ENCODE assay signal across 8 cellular contexts in the genomic region with DNA sequence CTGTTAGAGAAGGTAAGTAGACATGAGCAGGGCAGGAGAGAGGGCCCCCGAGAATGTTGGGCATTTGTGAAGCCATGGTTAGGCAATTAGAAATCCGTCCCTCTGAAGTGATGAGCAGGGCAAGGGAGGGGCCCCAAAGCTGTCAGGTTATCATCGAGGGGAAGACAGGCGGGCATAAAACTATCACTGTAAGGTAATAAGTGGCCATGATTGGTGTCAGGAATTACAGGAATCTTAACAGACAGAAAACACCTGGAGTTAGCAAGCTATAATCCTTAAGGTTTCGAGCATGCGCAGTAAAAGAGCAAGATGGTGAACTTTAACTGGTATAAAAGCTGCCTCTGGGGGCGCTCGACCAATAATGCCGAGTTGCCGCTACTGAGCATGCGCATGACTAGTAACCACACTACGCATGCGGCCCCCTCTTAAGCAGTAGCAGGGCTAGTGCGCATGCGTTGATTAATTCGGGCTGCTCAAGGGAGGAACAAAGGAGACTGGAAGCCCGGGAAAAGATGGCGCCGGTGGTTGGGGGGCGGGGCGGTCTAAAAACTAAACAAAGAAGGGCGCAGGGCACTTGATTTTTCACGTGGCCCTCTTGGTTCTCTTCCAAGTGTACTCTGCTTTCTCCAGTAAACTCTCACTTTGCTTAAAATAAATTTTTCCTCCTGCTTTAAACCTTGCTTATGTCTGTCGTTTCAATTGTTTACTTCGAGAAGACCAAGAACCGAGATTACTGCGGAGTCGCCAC.
A peak's percentile ranks its signal among the peaks of the same experiment; 100 is the strongest.
DNase-seq lines count a peak whose midpoint lies in the region; ATAC-seq and FAIRE-seq lines count a peak whose summit lies in the region.

No MANE protein-coding gene starts in this region.

- ATAC-seq in GM19035 (IDR thresholded peaks at IDR 0.05; ENCODE audit: unreplicated experiment): peak; percentile 56
- peak; percentile 45 for ATAC-seq in HG03439 (IDR thresholded peaks at IDR 0.05; ENCODE audit: unreplicated experiment)

- DNase-seq in Ammon's horn (ENCODE audit: low spot score) (peak; percentile 97), NCI-H510A treated with DMSO at 0.1 percent for 48 hours (lab: John Stamatoyannopoulos, UW) (peak; percentile 99)
- DNase-seq in activated CD4-positive, alpha-beta T cell treated with anti-CD3 and anti-CD28 coated beads for 4 hours: peak; percentile 97 to 98
- peak; percentile 92 to 97 (median 94) for DNase-seq in stimulated activated CD4-positive, alpha-beta T cell treated with anti-CD3 and anti-CD28 coated beads, Interleukin-1b, Interleukin-23, amount 100 ng/mL, for 24 hours (ENCODE audit: low read depth in 4 of 4, low spot score in 1 of 4)

- FAIRE-seq in colon (lab: Jason Lieb, UNC): peak; percentile 81

- peak overlapping the region; percentile 90 for H3K27ac ChIP-seq in layer of hippocampus (ENCODE audit: low read depth, low read length)

- H3K27me3 ChIP-seq in layer of hippocampus (ENCODE audit: control insufficient read depth, insufficient read depth, low read length): no peaks in the 10 kb centered on the region

Comparison
In these comparisons a context has a peak if more than half of its experiments do, and no peak if none do; other contexts are left out.
1. Peak in every context shown above with its lines: DNase-seq, ATAC-seq and H3K27ac ChIP-seq.